In genomic region chr2:25310965-25311865, GRCh38 we compare ENCODE assay signal across 8 cellular contexts. TPM values are rescaled to one million over a fixed set of nuclear protein-coding genes. Genes with fewer than 3 reads are reported as not detected.
DNase-seq lines count a peak whose midpoint lies in the region; ATAC-seq and TF ChIP-seq lines count a peak whose summit lies in the region.

No MANE protein-coding gene starts in this region.

- ATAC-seq in T-cell (replicated peaks in 1 of 4) (no peak), GM18858 (IDR thresholded peaks at IDR 0.05; ENCODE audit: unreplicated experiment) (no peak), HG03280 (IDR thresholded peaks at IDR 0.05; ENCODE audit: unreplicated experiment) (no peak)

- H3K27me3 Mint-ChIP-seq in T-cell = no peaks in the 10 kb centered on the region

- peaks cover 78 to 88% (median 79%) of the 10 kb centered on the region in 3 donors for H3K4me1 Mint-ChIP-seq in T-cell

- H3K4me3 ChIP-seq in spleen = no peak overlapping the region

- CTCF ChIA-PET in T-cell (lab: Charles Lee) = interaction anchor here (0.5 to 1.2 kb wide), 5 partner anchors 10 to 65 kb away, joined by 3 to 4 read pairs (median 3); no protein-coding TSS in a partner anchor

- 74 to 82% (median 81%) methylated on average over 10 to 14 of the region's 14 CpGs for WGBS in spleen, 5 donors

- no peaks in the 10 kb centered on the region for H3K9me3 Mint-ChIP-seq in T-cell

- H3K9me3 ChIP-seq in spleen = no peaks in the 10 kb centered on the region

- no peaks in the 10 kb centered on the region for H3K27me3 ChIP-seq in spleen (replicated peaks in 1 of 7)

- intact Hi-C loops in spleen (cut with DNase I; ENCODE audit: low total_unique reads) = no loop called here

- H3K27ac ChIP-seq in 22Rv1 (peak overlapping the region; percentile 72), spleen (peak overlapping the region in 3 of 8 donors; percentile 2 to 14 (median 5))

- no peak for TF ChIP-seq CTCF in 22Rv1 (IDR thresholded peaks at IDR 0.05)
- no peak for TF ChIP-seq CTCF in spleen (IDR thresholded peaks at IDR 0.05 in 8 of 11, conservative IDR thresholded peaks at IDR 0.05 in 3 of 11)

- H3K4me3 Mint-ChIP-seq in T-cell = peak overlapping the region in 1 of 3 donors; percentile 16

- POLR2A ChIA-PET in T-cell (lab: Charles Lee) = no interaction called here

- H3K4me1 ChIP-seq in spleen = peaks cover 32 to 99% (median 56%) of the 10 kb centered on the region in 6 donors

- peak; percentile 81 for DNase-seq in NCI-H1092 treated with DMSO at 0.1 percent for 48 hours (lab: John Stamatoyannopoulos, UW)
- no peak for DNase-seq in T-cell
- DNase-seq in iPS-NIHi11 (ENCODE audit: low spot score) = peak; percentile 82
- DNase-seq in spleen = no peak
- no peak for DNase-seq in T-helper 9 cell

- TF ChIP-seq POLR2A in spleen (IDR thresholded peaks at IDR 0.05) = no peak

- H3K27ac Mint-ChIP-seq in T-cell = peak overlapping the region; percentile 70 to 79

- H3K36me3 ChIP-seq in spleen = peaks cover 0 to 76% (median 21%) of the 10 kb centered on the region in 6 donors

- H3K36me3 Mint-ChIP-seq in T-cell = peaks cover 6% of the 10 kb centered on the region

RNA-seq across cellular contexts. Expression of gene DNMT3A, which starts 30.5 kb away (rescaled TPM):
- total RNA-seq in T-cell (100 to 1,000 TPM in 1 of 5 donors, 10 to 100 TPM in 4; 78.7 to 125 (median 93.2) TPM), spleen (10 to 100 TPM; 28.4 to 64.6 (median 42.0) TPM)
- 10 to 100 TPM in 2 of 3 donors, 1 to 10 TPM in 1; 9.0 to 17.1 (median 10.5) TPM for polyA plus RNA-seq in spleen

Comparison
In these comparisons a context has a peak if more than half of its experiments do, and no peak if none do; other contexts are left out.
1. DNase-seq: peak in NCI-H1092 treated with DMSO at 0.1 percent for 48 hours (single experiment) and iPS-NIHi11 (single experiment); none in T-cell (0 of 34), spleen (single experiment) and T-helper 9 cell (single experiment).